In the genomic region with DNA sequence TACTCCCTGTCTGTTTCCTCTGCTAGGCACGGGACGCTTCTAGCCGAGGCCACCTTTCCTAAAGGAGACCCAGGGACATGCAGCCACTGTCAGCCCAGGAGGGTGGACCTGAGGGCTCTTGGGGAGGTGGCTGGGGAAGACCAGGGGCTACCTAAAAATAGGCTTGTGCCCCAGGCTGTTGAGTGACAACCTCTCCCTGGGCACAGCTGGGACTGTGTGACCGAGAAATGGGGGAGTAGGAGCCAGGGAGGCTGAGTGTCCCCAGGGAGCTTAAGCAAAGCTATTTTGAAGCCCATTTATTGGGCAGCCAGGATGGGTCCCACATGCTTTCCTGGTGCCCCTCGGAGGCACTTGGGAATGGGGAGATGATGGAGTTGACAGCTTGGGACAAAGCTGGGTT, we compare ENCODE assay signal across 31 cellular contexts.
DNase-seq lines count a peak whose midpoint lies in the region; ATAC-seq, FAIRE-seq and TF ChIP-seq lines count a peak whose summit lies in the region.
"Had no signal": no experiment of that assay in that cellular context is flagged by ENCODE, and none has a peak within 500 bp of the region (broad histone marks: within the 10 kb centered on the region; RNA-seq: fewer than 3 reads in every experiment).

No MANE protein-coding gene starts in this region.

- TF ChIP-seq RAD21 in A549 (conservative IDR thresholded peaks at IDR 0.05 in 1 of 2, IDR thresholded peaks at IDR 0.05 in 1 of 2): no peak

- peak overlapping the region; percentile 18 for H3K27ac Mint-ChIP-seq in endothelial cell (ENCODE audit: unreplicated experiment)
- H3K27ac Mint-ChIP-seq: activated naive CD4-positive, alpha-beta T cell treated with anti-CD3 and anti-CD28 coated beads, Interleukin-2, amount 50 U/mL, for 24 hours had no signal

- H4K12ac ChIP-seq in trophoblast cell (ENCODE audit: low read depth, low read length): no peak overlapping the region

- peak overlapping the region; percentile 96 for H3K14ac ChIP-seq in trophoblast cell (ENCODE audit: low read length)

- peaks cover 75% of the 10 kb centered on the region for H3K4me1 Mint-ChIP-seq in endothelial cell (ENCODE audit: unreplicated experiment)
- H3K4me1 Mint-ChIP-seq: activated naive CD4-positive, alpha-beta T cell treated with anti-CD3 and anti-CD28 coated beads, Interleukin-2, amount 50 U/mL, for 24 hours had no signal

- no peaks in the 10 kb centered on the region for H3K27me3 ChIP-seq in trophoblast cell (ENCODE audit: insufficient read depth, low read length)
- H3K27me3 ChIP-seq: brain microvascular endothelial cell, hepatocyte, Peyer's patch, right atrium auricular region, tibial nerve had no signal

- H2AK5ac ChIP-seq in trophoblast cell (ENCODE audit: low read length): peak overlapping the region; percentile 99

- peak overlapping the region; percentile 89 for H2BK120ac ChIP-seq in trophoblast cell (ENCODE audit: insufficient read depth, low read length, poor library complexity)

- H3K36me3 Mint-ChIP-seq in endothelial cell (ENCODE audit: low read depth, unreplicated experiment): no peaks in the 10 kb centered on the region
- H3K36me3 Mint-ChIP-seq: activated naive CD4-positive, alpha-beta T cell treated with anti-CD3 and anti-CD28 coated beads, Interleukin-2, amount 50 U/mL, for 24 hours; CD4-positive, alpha-beta memory T cell had no signal

- in situ Hi-C loops in GM13976 (cut with MboI; ENCODE audit: low sequenced_read_pairs, unreplicated experiment): no loop called here

- no peaks in the 10 kb centered on the region for H3K9me3 ChIP-seq in A549
- no peaks in the 10 kb centered on the region for H3K9me3 ChIP-seq in OCI-LY7 (ENCODE audit: low read length)
- H3K9me3 ChIP-seq in trophoblast cell (ENCODE audit: insufficient read depth, low read depth, low read length): no peaks in the 10 kb centered on the region
- H3K9me3 ChIP-seq: Peyer's patch, right atrium auricular region, tibial nerve had no signal

- no peak overlapping the region for H2AFZ ChIP-seq in OCI-LY7 (ENCODE audit: low read length)
- H2AFZ ChIP-seq in trophoblast cell (ENCODE audit: insufficient read depth, low read length, poor library complexity): no peak overlapping the region
- H2AFZ ChIP-seq: hepatocyte, parathyroid adenoma had no signal

- H4K20me1 ChIP-seq in OCI-LY7 (ENCODE audit: insufficient read depth, low read length): no peaks in the 10 kb centered on the region

- H3K9me2 ChIP-seq in OCI-LY7 (ENCODE audit: insufficient read depth, low read length): no peaks in the 10 kb centered on the region

- TF ChIP-seq CTCF in A549 (IDR thresholded peaks at IDR 0.05) (no peak), OCI-LY7 (conservative IDR thresholded peaks at IDR 0.05; ENCODE audit: low read length) (no peak), endothelial cell (IDR thresholded peaks at IDR 0.05; ENCODE audit: unreplicated experiment) (no peak), GM13976 (IDR thresholded peaks at IDR 0.05; ENCODE audit: borderline replicate concordance, control extremely low read depth, extremely low read depth, insufficient read depth, missing control alignments) (no peak)

- ATAC-seq in A549: no peak
- ATAC-seq in GM18861 (IDR thresholded peaks at IDR 0.05; ENCODE audit: unreplicated experiment): no peak
- ATAC-seq: activated T-helper 17 cell treated with anti-CD3 and anti-CD28 coated beads, Interleukin-2, amount 50 U/mL, for 72 hours; left cardiac atrium had no signal

- H3K79me2 ChIP-seq in OCI-LY7 (ENCODE audit: insufficient read depth, low read depth, low read length): no peaks in the 10 kb centered on the region
- H3K79me2 ChIP-seq in trophoblast cell (ENCODE audit: control insufficient read depth, insufficient read depth, low read length, poor library complexity): peaks cover 35% of the 10 kb centered on the region
- H3K79me2 ChIP-seq: hepatocyte, parathyroid adenoma had no signal

- H3K4ac ChIP-seq in trophoblast cell (ENCODE audit: low read depth, low read length): peak overlapping the region; percentile 50

- peak overlapping the region; percentile 99 for H4K91ac ChIP-seq in trophoblast cell (ENCODE audit: low read depth, low read length)

- no peak overlapping the region for H3K4me3 Mint-ChIP-seq in endothelial cell (ENCODE audit: unreplicated experiment)
- H3K4me3 Mint-ChIP-seq: activated naive CD4-positive, alpha-beta T cell treated with anti-CD3 and anti-CD28 coated beads, Interleukin-2, amount 50 U/mL, for 24 hours; activated T-helper 17 cell treated with anti-CD3 and anti-CD28 coated beads, Interleukin-2, amount 50 U/mL, for 72 hours; CD4-positive, alpha-beta memory T cell; neural crest cell had no signal

- peak overlapping the region; percentile 94 for H2BK5ac ChIP-seq in trophoblast cell (ENCODE audit: low read depth, low read length, poor library complexity)

- intact Hi-C loops in OCI-LY7 (cut with micrococcal nuclease; ENCODE audit: unreplicated experiment): loop anchor here (10.0 kb wide), 2 partner anchors 466 to 1886 kb away; no protein-coding TSS in a partner anchor

- H3K18ac ChIP-seq in trophoblast cell (ENCODE audit: low read length): peak overlapping the region; percentile 58

- no peak for FAIRE-seq in A549 (lab: Jason Lieb, UNC)
- FAIRE-seq: GM18507, H54 had no signal

- peak overlapping the region; percentile 26 to 77; a peak in 4 of 6 replicates for H3K27ac ChIP-seq in A549
- no peak overlapping the region for H3K27ac ChIP-seq in OCI-LY7 (ENCODE audit: low read depth, low read length, poor library complexity, severe bottlenecking)
- H3K27ac ChIP-seq in trophoblast cell (ENCODE audit: low read depth, low read length): peak overlapping the region; percentile 99
- H3K27ac ChIP-seq: brain microvascular endothelial cell, parathyroid adenoma, Peyer's patch, right atrium auricular region, tibial nerve, WERI-Rb-1 had no signal

- H3K9me3 Mint-ChIP-seq in endothelial cell (ENCODE audit: unreplicated experiment): no peaks in the 10 kb centered on the region
- H3K9me3 Mint-ChIP-seq: activated naive CD4-positive, alpha-beta T cell treated with anti-CD3 and anti-CD28 coated beads, Interleukin-2, amount 50 U/mL, for 24 hours; activated T-helper 17 cell treated with anti-CD3 and anti-CD28 coated beads, Interleukin-2, amount 50 U/mL, for 72 hours; CD4-positive, alpha-beta memory T cell; neural crest cell had no signal

- BruUV-seq in OCI-LY7 (replicated peaks; lab: Mats Ljungman, UMichigan): no TSS peak

- H3K4me2 ChIP-seq in A549 (no peak overlapping the region), OCI-LY7 (ENCODE audit: low read length) (peak overlapping the region; percentile 56), trophoblast cell (ENCODE audit: low read length) (no peak overlapping the region)
- H3K4me2 ChIP-seq: hepatocyte had no signal

- H3K36me3 ChIP-seq in OCI-LY7 (ENCODE audit: insufficient read depth, low read length) (no peaks in the 10 kb centered on the region), trophoblast cell (ENCODE audit: control insufficient read depth in 1 of 2, insufficient read depth in 2 of 2, low read length in 2 of 2) (no peaks in the 10 kb centered on the region)
- H3K36me3 ChIP-seq: brain microvascular endothelial cell, Peyer's patch, right atrium auricular region, tibial nerve, WERI-Rb-1 had no signal

- TF ChIP-seq POLR2A in A549 (IDR thresholded peaks at IDR 0.05; ENCODE audit: low read length): no peak

- H3K79me1 ChIP-seq in trophoblast cell (ENCODE audit: low read length): peaks cover 88% of the 10 kb centered on the region

- POLR2A ChIA-PET in A549 (lab: Yijun Ruan, JAX): no interaction called here
- POLR2A ChIA-PET in OCI-LY7 (lab: Charles Lee): no interaction called here

- no peak overlapping the region for H3K4me3 ChIP-seq in A549
- H3K4me3 ChIP-seq in OCI-LY7 (ENCODE audit: low read depth, low read length, poor library complexity, severe bottlenecking): no peak overlapping the region
- H3K4me3 ChIP-seq in trophoblast cell (ENCODE audit: low read depth, low read length): no peak overlapping the region
- H3K4me3 ChIP-seq: hepatocyte, Peyer's patch, right atrium auricular region, tibial nerve had no signal

- TF ChIP-seq EP300 in A549 (IDR thresholded peaks at IDR 0.05): no peak

- H3K4me1 ChIP-seq in A549 (peaks cover 58% of the 10 kb centered on the region), OCI-LY7 (ENCODE audit: insufficient read depth, low read length, poor library complexity, severe bottlenecking) (peaks cover 80% of the 10 kb centered on the region), trophoblast cell (ENCODE audit: control insufficient read depth in 1 of 2, insufficient read depth in 2 of 2, low read length in 2 of 2) (peaks cover 70 to 76% of the 10 kb centered on the region in 2 experiments)

- DNase-seq in A549 (ENCODE audit: low read depth in 1 of 2, low spot score in 1 of 2) (no peak), OCI-LY7 (ENCODE audit: low spot score) (no peak), endothelial cell (ENCODE audit: low spot score) (no peak), trophoblast cell (no peak), cerebellum (ENCODE audit: low spot score) (no peak), GM13976 (ENCODE audit: low spot score) (no peak), AML-193 (lab: John Stamatoyannopoulos, UW) (no peak)
- DNase-seq: 8988T; activated CD4-positive, alpha-beta T cell treated with anti-CD3 and anti-CD28 coated beads for 4 hours; amniotic stem cell; brain microvascular endothelial cell; CD4-positive, alpha-beta memory T cell; left cardiac atrium; mammary epithelial cell; NCI-H1930; NCI-H524 treated with DMSO at 0.1 percent for 48 hours; NK-92 treated with Interleukin-12 subunit alpha and Interleukin-12 subunit beta, amount 100 ng/mL, for 24 hours; Peyer's patch; SW 1271; T1000; WERI-Rb-1 had no signal

- H4K8ac ChIP-seq in trophoblast cell (ENCODE audit: low read depth, low read length): peak overlapping the region; percentile 72

- no peak overlapping the region for H3K9ac ChIP-seq in trophoblast cell (ENCODE audit: low read length)
- H3K9ac ChIP-seq: parathyroid adenoma had no signal

- H3K27me3 Mint-ChIP-seq in endothelial cell (ENCODE audit: unreplicated experiment): peaks cover 13% of the 10 kb centered on the region
- H3K27me3 Mint-ChIP-seq: activated naive CD4-positive, alpha-beta T cell treated with anti-CD3 and anti-CD28 coated beads, Interleukin-2, amount 50 U/mL, for 24 hours had no signal

- peak overlapping the region; percentile 99 for H2BK12ac ChIP-seq in trophoblast cell (ENCODE audit: low read length)

- WGBS in A549 (ENCODE audit: missing lambda C conversion rate): 97% methylated on average over 5 of the region's 5 CpGs
- WGBS in trophoblast cell (ENCODE audit: extremely low coverage, insufficient coverage, insufficient read length): no CpG with 5 or more reads among the region's 5 CpGs

- no peak overlapping the region for H3K23ac ChIP-seq in trophoblast cell (ENCODE audit: low read length)

- CTCF ChIA-PET in A549 (lab: Yijun Ruan, JAX) (interaction anchor here (2.1 to 5.3 kb wide), 2 partner anchors 34 to 39 kb away, joined by 4 to 36 read pairs; no protein-coding TSS in a partner anchor), OCI-LY7 (lab: Charles Lee; ENCODE audit: unreplicated experiment) (no interaction called here)

TF ChIP-seq in A549, 52 proteins besides CTCF, POLR2A, EP300 and RAD21 (continues in another document):
- TF ChIP-seq RCOR1 (IDR thresholded peaks at IDR 0.05; ENCODE audit: low read depth, low read length) (no peak), NR3C1 (IDR thresholded peaks at IDR 0.05) (no peak), POLR2AphosphoS2 (conservative IDR thresholded peaks at IDR 0.05; ENCODE audit: low read length) (no peak), RARB (CRISPR knock-in tag; IDR thresholded peaks at IDR 0.05) (no peak)
